18 cellular contexts compared by ENCODE assay signal in genomic region chr15:37585966-37586656, GRCh38.
DNase-seq lines count a peak whose midpoint lies in the region; ATAC-seq and TF ChIP-seq lines count a peak whose summit lies in the region.
"Had no signal": no experiment of that assay in that cellular context is flagged by ENCODE, and none has a peak within 500 bp of the region (broad histone marks: within the 10 kb centered on the region; RNA-seq: fewer than 3 reads in every experiment).

No MANE protein-coding gene starts in this region.

- no peaks in the 10 kb centered on the region for H3K36me3 Mint-ChIP-seq in activated naive CD8-positive, alpha-beta T cell treated with anti-CD3 and anti-CD28 coated beads, Interleukin-2, amount 50 U/mL, for 24 hours (ENCODE audit: low read depth)
- H3K36me3 Mint-ChIP-seq in endodermal cell (ENCODE audit: low read depth), result no peaks in the 10 kb centered on the region

- H3K4me3 Mint-ChIP-seq in activated naive CD8-positive, alpha-beta T cell treated with anti-CD3 and anti-CD28 coated beads, Interleukin-2, amount 50 U/mL, for 24 hours, result no peak overlapping the region
- no peak overlapping the region for H3K4me3 Mint-ChIP-seq in endodermal cell
- H3K4me3 Mint-ChIP-seq: activated CD8-positive, alpha-beta T cell treated with anti-CD3 and anti-CD28 coated beads for 36 hours; activated T-helper 1 cell treated with anti-CD3 and anti-CD28 coated beads, Interleukin-12 subunit alpha, Interleukin-12 subunit beta, Interleukin-2, Interleukin-4 antibody, amounts not matched to agents 30 ng/mL and 10 ng/mL and 1 ng/mL, durations not matched to agents 14 hours and 24 hours and 36 hours; B cell had no signal

- no peaks in the 10 kb centered on the region for H3K4me1 Mint-ChIP-seq in activated naive CD8-positive, alpha-beta T cell treated with anti-CD3 and anti-CD28 coated beads, Interleukin-2, amount 50 U/mL, for 24 hours
- H3K4me1 Mint-ChIP-seq in endodermal cell, result no peaks in the 10 kb centered on the region
- H3K4me1 Mint-ChIP-seq: B cell had no signal

- WGBS in endodermal cell (ENCODE audit: insufficient coverage in 1 of 2, insufficient read length in 1 of 2), 2 experiments, result 89 to 99% methylated on average over 6 to 12 of the region's 12 CpGs

- H3K36me3 ChIP-seq in WERI-Rb-1 (no peaks in the 10 kb centered on the region), endodermal cell (ENCODE audit: control insufficient read depth, insufficient read depth, low read length) (no peaks in the 10 kb centered on the region)
- H3K36me3 ChIP-seq: colonic mucosa, stomach had no signal

- no peaks in the 10 kb centered on the region for H3K27me3 Mint-ChIP-seq in activated naive CD8-positive, alpha-beta T cell treated with anti-CD3 and anti-CD28 coated beads, Interleukin-2, amount 50 U/mL, for 24 hours
- H3K27me3 Mint-ChIP-seq in endodermal cell (ENCODE audit: insufficient read depth), result no peaks in the 10 kb centered on the region
- H3K27me3 Mint-ChIP-seq: activated CD8-positive, alpha-beta T cell treated with anti-CD3 and anti-CD28 coated beads for 36 hours; B cell had no signal

- H3K9me3 Mint-ChIP-seq in activated naive CD8-positive, alpha-beta T cell treated with anti-CD3 and anti-CD28 coated beads, Interleukin-2, amount 50 U/mL, for 24 hours, result peaks cover 4% of the 10 kb centered on the region
- H3K9me3 Mint-ChIP-seq in endodermal cell, result peaks cover 14% of the 10 kb centered on the region

- no peak for TF ChIP-seq CTCF in choroid plexus epithelial cell (conservative IDR thresholded peaks at IDR 0.05; ENCODE audit: low read depth, low read length)
- no peak for TF ChIP-seq CTCF in WERI-Rb-1 (IDR thresholded peaks at IDR 0.05; ENCODE audit: low read depth, low read length)
- TF ChIP-seq CTCF in endodermal cell (conservative IDR thresholded peaks at IDR 0.05), result no peak

- H3K27ac ChIP-seq in WERI-Rb-1, result no peak overlapping the region
- H3K27ac ChIP-seq in endodermal cell (ENCODE audit: low read depth, low read length), result no peak overlapping the region
- H3K27ac ChIP-seq: colonic mucosa, SK-N-MC, stomach had no signal

- H3K27ac Mint-ChIP-seq in activated naive CD8-positive, alpha-beta T cell treated with anti-CD3 and anti-CD28 coated beads, Interleukin-2, amount 50 U/mL, for 24 hours, result no peak overlapping the region
- no peak overlapping the region for H3K27ac Mint-ChIP-seq in endodermal cell
- H3K27ac Mint-ChIP-seq: activated CD8-positive, alpha-beta T cell treated with anti-CD3 and anti-CD28 coated beads for 36 hours; activated T-helper 1 cell treated with anti-CD3 and anti-CD28 coated beads, Interleukin-12 subunit alpha, Interleukin-12 subunit beta, Interleukin-2, Interleukin-4 antibody, amounts not matched to agents 30 ng/mL and 10 ng/mL and 1 ng/mL, durations not matched to agents 14 hours and 24 hours and 36 hours; B cell had no signal

- H3K9me3 ChIP-seq in WERI-Rb-1 (ENCODE audit: severe bottlenecking) (peaks cover 7% of the 10 kb centered on the region), endodermal cell (ENCODE audit: control insufficient read depth, low read length) (peaks cover 9% of the 10 kb centered on the region)
- H3K9me3 ChIP-seq: colonic mucosa had no signal

- H3K27me3 ChIP-seq in WERI-Rb-1 (ENCODE audit: insufficient read depth, low read depth, severe bottlenecking) (no peaks in the 10 kb centered on the region), endodermal cell (ENCODE audit: control insufficient read depth, insufficient read depth, low read length, poor library complexity, severe bottlenecking) (no peaks in the 10 kb centered on the region)
- H3K27me3 ChIP-seq: colonic mucosa, stomach had no signal

- H3K4me3 ChIP-seq in choroid plexus epithelial cell (ENCODE audit: low read depth, low read length) (no peak overlapping the region), WERI-Rb-1 (ENCODE audit: low read depth, low read length) (no peak overlapping the region), endodermal cell (ENCODE audit: low read length) (no peak overlapping the region)
- H3K4me3 ChIP-seq: colonic mucosa, SK-N-MC, stomach had no signal

- no peak for ATAC-seq in GM19023 (IDR thresholded peaks at IDR 0.05; ENCODE audit: unreplicated experiment)
- ATAC-seq in activated naive CD8-positive, alpha-beta T cell treated with anti-CD3 and anti-CD28 coated beads, Interleukin-2, amount 50 U/mL, for 24 hours, result no peak
- ATAC-seq: activated CD8-positive, alpha-beta T cell treated with anti-CD3 and anti-CD28 coated beads for 36 hours had no signal

- H3K9ac ChIP-seq in endodermal cell (ENCODE audit: extremely low read depth, low read length, poor library complexity, severe bottlenecking), result no peak overlapping the region

- DNase-seq in AG20443 (ENCODE audit: low spot score) (peak; percentile 70), M059J (ENCODE audit: low read depth) (peak; percentile 24), choroid plexus epithelial cell (ENCODE audit: low read depth) (peak; percentile 47), non-pigmented ciliary epithelial cell (ENCODE audit: low read depth) (peak; percentile 96), WERI-Rb-1 (no peak), endodermal cell (no peak)
- DNase-seq in activated naive CD8-positive, alpha-beta T cell treated with anti-CD3 and anti-CD28 coated beads, Interleukin-2, amount 50 U/mL, for 24 hours, result no peak
- DNase-seq: activated CD8-positive, alpha-beta T cell treated with anti-CD3 and anti-CD28 coated beads for 36 hours; amygdala; colonic mucosa; NCI-H1694; NCI-H446 treated with DMSO at 0.1 percent for 48 hours; posterior cingulate gyrus; stomach had no signal

- no peaks in the 10 kb centered on the region for H3K4me1 ChIP-seq in endodermal cell (ENCODE audit: control insufficient read depth, insufficient read depth, low read length)
- H3K4me1 ChIP-seq: colonic mucosa, stomach had no signal

Comparison
In these comparisons a context has a peak if more than half of its experiments do, and no peak if none do; other contexts are left out.
1. DNase-seq: peak in AG20443 (single experiment), M059J (single experiment), choroid plexus epithelial cell (single experiment) and non-pigmented ciliary epithelial cell (single experiment); none in WERI-Rb-1 (single experiment), activated naive CD8-positive, alpha-beta T cell treated with anti-CD3 and anti-CD28 coated beads, Interleukin-2, amount 50 U/mL, for 24 hours (single experiment) and endodermal cell (single experiment).